ENCODE assay signal across 13 cellular contexts in genomic region chr15:67145307-67145610, GRCh38.
DNase-seq lines count a peak whose midpoint lies in the region; ATAC-seq and TF ChIP-seq lines count a peak whose summit lies in the region.
"Had no signal": no experiment of that assay in that cellular context is flagged by ENCODE, and none has a peak within 500 bp of the region (broad histone marks: within the 10 kb centered on the region; RNA-seq: fewer than 3 reads in every experiment).

No MANE protein-coding gene starts in this region.

- H3K9me3 ChIP-seq in Caco-2 (no peaks in the 10 kb centered on the region), fibroblast of lung (ENCODE audit: control insufficient read depth, insufficient read depth, low read depth, low read length) (no peaks in the 10 kb centered on the region), smooth muscle cell (replicated peaks; ENCODE audit: low read depth) (no peaks in the 10 kb centered on the region)

- H3K4me3 ChIP-seq in Caco-2 (ENCODE audit: low read depth, low read length) (no peak overlapping the region), fibroblast of lung (replicated peaks in 1 of 4; ENCODE audit: control extremely low read depth in 1 of 4, insufficient read depth in 1 of 4, low read depth in 3 of 4, low read length in 4 of 4) (no peak overlapping the region), smooth muscle cell (no peak overlapping the region)

- H2AFZ ChIP-seq in fibroblast of lung (ENCODE audit: low read length), result no peak overlapping the region
- no peak overlapping the region for H2AFZ ChIP-seq in smooth muscle cell (ENCODE audit: low read depth)

- no peak overlapping the region for H3K4me3 Mint-ChIP-seq in Caco-2 (ENCODE audit: unreplicated experiment)
- H3K4me3 Mint-ChIP-seq: activated CD8-positive, alpha-beta T cell treated with anti-CD3 and anti-CD28 coated beads, Interleukin-2, amount 10 ng/mL, durations not matched to agents 7 days and 5 days; activated naive CD4-positive, alpha-beta T cell treated with anti-CD3 and anti-CD28 coated beads for 36 hours had no signal

- H3K9me3 Mint-ChIP-seq in Caco-2 (ENCODE audit: unreplicated experiment), result no peaks in the 10 kb centered on the region
- H3K9me3 Mint-ChIP-seq: activated naive CD4-positive, alpha-beta T cell treated with anti-CD3 and anti-CD28 coated beads for 36 hours; T-cell had no signal

- ATAC-seq in GM18907 (IDR thresholded peaks at IDR 0.05; ENCODE audit: unreplicated experiment), result no peak
- ATAC-seq: activated CD8-positive, alpha-beta T cell treated with anti-CD3 and anti-CD28 coated beads, Interleukin-2, amount 10 ng/mL, durations not matched to agents 7 days and 5 days; esophagus mucosa; T-cell had no signal

- no peaks in the 10 kb centered on the region for H3K27me3 ChIP-seq in Caco-2 (replicated peaks; ENCODE audit: control insufficient read depth, insufficient read depth, low read length)
- no peaks in the 10 kb centered on the region for H3K27me3 ChIP-seq in fibroblast of lung (ENCODE audit: control insufficient read depth, insufficient read depth, low read length)
- no peaks in the 10 kb centered on the region for H3K27me3 ChIP-seq in smooth muscle cell (ENCODE audit: low read depth)

- intact Hi-C loops in Caco-2 (cut with micrococcal nuclease; ENCODE audit: unreplicated experiment), result no loop called here

- H3K27ac ChIP-seq in RWPE1 (peak overlapping the region; percentile 97), fibroblast of lung (ENCODE audit: insufficient read depth, low read length) (peak overlapping the region; percentile 96), smooth muscle cell (ENCODE audit: low read depth) (peak overlapping the region; percentile 99)

- H3K4me1 ChIP-seq in Caco-2 (peaks cover 64% of the 10 kb centered on the region), fibroblast of lung (ENCODE audit: control insufficient read depth, extremely low read depth, insufficient read depth, low read length) (peaks cover 90% of the 10 kb centered on the region), smooth muscle cell (ENCODE audit: low read depth) (peaks cover 78% of the 10 kb centered on the region)

- H3K4me2 ChIP-seq in fibroblast of lung (ENCODE audit: extremely low read depth, insufficient read depth, low read length) (peak overlapping the region; percentile 30), smooth muscle cell (peak overlapping the region; percentile 44)

- H3K36me3 Mint-ChIP-seq in Caco-2 (ENCODE audit: insufficient read depth, unreplicated experiment), result peaks cover 23% of the 10 kb centered on the region

- peaks cover 60% of the 10 kb centered on the region for H3F3A ChIP-seq in smooth muscle cell (ENCODE audit: low read depth)

- peak overlapping the region; percentile 93 for H3K27ac Mint-ChIP-seq in Caco-2 (ENCODE audit: unreplicated experiment)
- H3K27ac Mint-ChIP-seq: activated CD8-positive, alpha-beta T cell treated with anti-CD3 and anti-CD28 coated beads, Interleukin-2, amount 10 ng/mL, durations not matched to agents 7 days and 5 days had no signal

- TF ChIP-seq CTCF in Caco-2 (IDR thresholded peaks at IDR 0.05; ENCODE audit: insufficient read depth in 1 of 2, low read depth in 1 of 2, low read length in 1 of 2, severe bottlenecking in 1 of 2, unreplicated experiment in 1 of 2) (no peak), RWPE1 (conservative IDR thresholded peaks at IDR 0.05; ENCODE audit: low read depth) (no peak), fibroblast of lung (conservative IDR thresholded peaks at IDR 0.05 in 1 of 2, IDR thresholded peaks at IDR 0.05 in 1 of 2; ENCODE audit: low read depth in 1 of 2, low read length in 2 of 2) (no peak), smooth muscle cell (IDR thresholded peaks at IDR 0.05; ENCODE audit: borderline replicate concordance, insufficient read depth, poor library complexity, severe bottlenecking) (no peak)

- H3K36me3 ChIP-seq in Caco-2 (ENCODE audit: control insufficient read depth, insufficient read depth, low read length) (no peaks in the 10 kb centered on the region), fibroblast of lung (ENCODE audit: control insufficient read depth, insufficient read depth, low read length) (peaks cover 4% of the 10 kb centered on the region), smooth muscle cell (ENCODE audit: low read depth) (no peaks in the 10 kb centered on the region)

- POLR2A ChIA-PET in Caco-2 (lab: Charles Lee), result no interaction called here
- POLR2A ChIA-PET in RWPE1 (lab: Yijun Ruan, JAX; ENCODE audit: low non-redundant PET), result no interaction called here

- DNase-seq in Caco-2 (no peak), RWPE1 (ENCODE audit: low spot score) (no peak), fibroblast of lung (ENCODE audit: low read depth in 2 of 2) (no peak), smooth muscle cell (lab: John Stamatoyannopoulos, UW; ENCODE audit: unreplicated experiment) (no peak), NCI-H345 (lab: John Stamatoyannopoulos, UW) (no peak), NCI-H2227 treated with DMSO at 0.1 percent for 48 hours (lab: John Stamatoyannopoulos, UW) (no peak)
- DNase-seq: activated CD8-positive, alpha-beta T cell treated with anti-CD3 and anti-CD28 coated beads, Interleukin-2, amount 10 ng/mL, durations not matched to agents 7 days and 5 days; activated naive CD4-positive, alpha-beta T cell treated with anti-CD3 and anti-CD28 coated beads for 36 hours; midbrain; retina; T-cell had no signal

- H3K79me2 ChIP-seq in fibroblast of lung (ENCODE audit: control insufficient read depth, insufficient read depth, low read length) (peaks cover 93% of the 10 kb centered on the region), smooth muscle cell (ENCODE audit: low read depth) (peaks cover 58% of the 10 kb centered on the region)

- H4K20me1 ChIP-seq in fibroblast of lung (ENCODE audit: control insufficient read depth, extremely low read depth, insufficient read depth, low read length) (no peaks in the 10 kb centered on the region), smooth muscle cell (ENCODE audit: low read depth) (no peaks in the 10 kb centered on the region)

- H3K9ac ChIP-seq in fibroblast of lung (ENCODE audit: insufficient read depth, low read length) (no peak overlapping the region), smooth muscle cell (ENCODE audit: low read depth) (peak overlapping the region; percentile 88)

- no peaks in the 10 kb centered on the region for H3K27me3 Mint-ChIP-seq in Caco-2 (ENCODE audit: insufficient read depth, unreplicated experiment)
- H3K27me3 Mint-ChIP-seq: T-cell had no signal

- whole genome bisulfite sequencing in smooth muscle cell (ENCODE audit: low lambda C conversion rate), result 81% methylated on average over 4 of the region's 4 CpGs

- CTCF ChIA-PET in Caco-2 (lab: Charles Lee) (no interaction called here), RWPE1 (lab: Yijun Ruan, JAX) (no interaction called here)

- BruUV-seq in Caco-2 (replicated peaks; lab: Mats Ljungman, UMichigan), result no TSS peak

- peaks cover 52% of the 10 kb centered on the region for H3K4me1 Mint-ChIP-seq in Caco-2 (ENCODE audit: low read depth, unreplicated experiment)
